In genomic region chr14:77603654-77604270, GRCh38 we compare ENCODE assay signal across 1 cellular context.
TF ChIP-seq lines count a peak whose summit lies in the region.

No MANE protein-coding gene starts in this region.

TF ChIP-seq in GM12878, 131 proteins besides CTCF, POLR2A, EP300 and RAD21 (continued from another document):
- no peak for TF ChIP-seq ZBTB40 (IDR thresholded peaks at IDR 0.05; ENCODE audit: borderline replicate concordance)
- TF ChIP-seq E4F1 (IDR thresholded peaks at IDR 0.05; ENCODE audit: borderline replicate concordance, partially characterized antibody), result no peak
- TF ChIP-seq IKZF2 (IDR thresholded peaks at IDR 0.05), result 0 out of 4 replicates have a peak, but pooled peaks of 1 of the 2 experiments have one; percentile 15
- no peak for TF ChIP-seq NFXL1 (IDR thresholded peaks at IDR 0.05; ENCODE audit: borderline replicate concordance)
- TF ChIP-seq IRF4 (IDR thresholded peaks at IDR 0.05; ENCODE audit: low read depth, low read length), result no peak
- TF ChIP-seq BHLHE40 (IDR thresholded peaks at IDR 0.05; ENCODE audit: borderline replicate concordance in 1 of 2, low read depth in 2 of 2, low read length in 1 of 2), result peak in 1 of 2 experiments; percentile 40; a peak in 1 of 4 replicates
- TF ChIP-seq EZH2 (IDR thresholded peaks at IDR 0.05; ENCODE audit: borderline replicate concordance, control insufficient read depth, low read depth, low read length), result no peak
- TF ChIP-seq CHD1 (IDR thresholded peaks at IDR 0.05; ENCODE audit: low read depth, low read length), result no peak
- TF ChIP-seq NFIC (IDR thresholded peaks at IDR 0.05; ENCODE audit: low read depth, low read length), result no peak
- no peak for TF ChIP-seq SMAD1 (IDR thresholded peaks at IDR 0.05; ENCODE audit: low read depth, partially characterized antibody)
- TF ChIP-seq USF1 (IDR thresholded peaks at IDR 0.05; ENCODE audit: borderline replicate concordance, extremely low read length, insufficient read depth, low read depth, low read length), result peak; percentile 20
- TF ChIP-seq SKIL (IDR thresholded peaks at IDR 0.05; ENCODE audit: low read depth, poor library complexity, severe bottlenecking), result no peak
- TF ChIP-seq SUPT20H (IDR thresholded peaks at IDR 0.05; ENCODE audit: borderline replicate concordance, control insufficient read depth, low read depth, low read length), result no peak
- TF ChIP-seq ESRRA (IDR thresholded peaks at IDR 0.05; ENCODE audit: low read length), result no peak
- no peak for TF ChIP-seq ZNF207 (IDR thresholded peaks at IDR 0.05; ENCODE audit: borderline replicate concordance)
- no peak for TF ChIP-seq FOXK2 (IDR thresholded peaks at IDR 0.05)
- TF ChIP-seq POLR2AphosphoS5 (IDR thresholded peaks at IDR 0.05; ENCODE audit: low read length), result no peak
- no peak for TF ChIP-seq PRDM15 (CRISPR knock-in tag; IDR thresholded peaks at IDR 0.05)
- no peak for TF ChIP-seq NFYA (IDR thresholded peaks at IDR 0.05; ENCODE audit: borderline replicate concordance, low read depth, low read length)
- no peak for TF ChIP-seq BRCA1 (IDR thresholded peaks at IDR 0.05; ENCODE audit: low read depth, low read length)
- no peak for TF ChIP-seq ZNF217 (IDR thresholded peaks at IDR 0.05)
- no peak for TF ChIP-seq SP1 (IDR thresholded peaks at IDR 0.05; ENCODE audit: low read depth, low read length)
- no peak for TF ChIP-seq MTA2 (IDR thresholded peaks at IDR 0.05; ENCODE audit: low read depth)
